ENCODE assay signal across 16 cellular contexts in genomic region chr10:71272122-71272771, GRCh38. TPM values are rescaled to one million over a fixed set of nuclear protein-coding genes. Genes with fewer than 3 reads are reported as not detected.
DNase-seq lines count a peak whose midpoint lies in the region; FAIRE-seq and TF ChIP-seq lines count a peak whose summit lies in the region.
"Had no signal": no experiment of that assay in that cellular context is flagged by ENCODE, and none has a peak within 500 bp of the region (broad histone marks: within the 10 kb centered on the region; RNA-seq: fewer than 3 reads in every experiment).

No MANE protein-coding gene starts in this region.

- intact Hi-C loops in PC-9 (cut with micrococcal nuclease; ENCODE audit: unreplicated experiment) (loop anchor here (5.0 kb wide), 2 partner anchors 350 to 370 kb away; no protein-coding TSS in a partner anchor), transverse colon (cut with DNase I; ENCODE audit: low total_unique reads) (no loop called here)

- POLR2A ChIA-PET in PC-9 (lab: Charles Lee; ENCODE audit: unreplicated experiment): no interaction called here

- in situ Hi-C loops in KBM-7 (cut with MboI; ENCODE audit: low pct_unique_long_range_greater_than_20kb, low sequenced_read_pairs) (no loop called here), transverse colon (cut with MboI; ENCODE audit: low pct_ligation_motif_present in 1 of 4, low pct_unique_long_range_greater_than_20kb in 1 of 4, low sequenced_read_pairs in 3 of 4) (loop anchor here in 1 of 4 donors (10.0 kb wide), 1 partner anchor 347 kb away; no protein-coding TSS in a partner anchor)

- H3K36me3 Mint-ChIP-seq in HFFc6 (ENCODE audit: low read depth): no peaks in the 10 kb centered on the region
- H3K36me3 Mint-ChIP-seq in astrocyte (ENCODE audit: low read depth, unreplicated experiment): peaks cover 9% of the 10 kb centered on the region
- H3K36me3 Mint-ChIP-seq: CD4-positive, CD25-positive, alpha-beta regulatory T cell had no signal

- H3K79me2 ChIP-seq in astrocyte (ENCODE audit: insufficient read depth, low read length) (no peaks in the 10 kb centered on the region), keratinocyte (ENCODE audit: control insufficient read depth, insufficient read depth, low read length) (no peaks in the 10 kb centered on the region), PC-9 (ENCODE audit: low read depth) (no peaks in the 10 kb centered on the region)

- no peak for TF ChIP-seq POLR2A in transverse colon (IDR thresholded peaks at IDR 0.05)

- peaks cover 22% of the 10 kb centered on the region for H4K20me1 ChIP-seq in astrocyte (ENCODE audit: insufficient read depth, low read length)
- no peaks in the 10 kb centered on the region for H4K20me1 ChIP-seq in keratinocyte (ENCODE audit: control insufficient read depth, extremely low read depth, insufficient read depth, low read length)
- no peaks in the 10 kb centered on the region for H4K20me1 ChIP-seq in PC-9 (ENCODE audit: insufficient read depth)

- H2AFZ ChIP-seq in astrocyte (ENCODE audit: low read depth, low read length) (peak overlapping the region; percentile 32), keratinocyte (ENCODE audit: control insufficient read depth, low read length) (no peak overlapping the region), PC-9 (no peak overlapping the region)

- H3K27me3 ChIP-seq in astrocyte (ENCODE audit: insufficient read depth, low read length) (no peaks in the 10 kb centered on the region), keratinocyte (ENCODE audit: control insufficient read depth, extremely low read depth, insufficient read depth, low read length) (no peaks in the 10 kb centered on the region), PC-9 (ENCODE audit: insufficient read depth, low read depth) (no peaks in the 10 kb centered on the region), transverse colon (no peaks in the 10 kb centered on the region)
- H3K27me3 ChIP-seq: body of pancreas, esophagus muscularis mucosa, SJCRH30 had no signal

- H3K4me3 ChIP-seq in astrocyte (ENCODE audit: insufficient read depth, low read depth, low read length): no peak overlapping the region
- H3K4me3 ChIP-seq in keratinocyte (ENCODE audit: control insufficient read depth in 2 of 3, extremely low read depth in 1 of 3, insufficient read depth in 2 of 3, low read depth in 1 of 3, low read length in 3 of 3): no peak overlapping the region
- no peak overlapping the region for H3K4me3 ChIP-seq in PC-9
- no peak overlapping the region for H3K4me3 ChIP-seq in transverse colon
- H3K4me3 ChIP-seq: body of pancreas, esophagus muscularis mucosa, SJCRH30 had no signal

- peak overlapping the region; percentile 37 for H3K4me3 Mint-ChIP-seq in HFFc6
- H3K4me3 Mint-ChIP-seq in astrocyte (ENCODE audit: unreplicated experiment): no peak overlapping the region
- H3K4me3 Mint-ChIP-seq: activated T-cell treated with anti-CD3 and anti-CD28 coated beads, Interleukin-2, amount 50 U/mL, for 24 hours; CD4-positive, CD25-positive, alpha-beta regulatory T cell had no signal

- no peaks in the 10 kb centered on the region for H3K9me1 ChIP-seq in keratinocyte (ENCODE audit: control insufficient read depth, extremely low read depth, insufficient read depth, low read length)

- peak; percentile 78 for DNase-seq in AG08395 (ENCODE audit: low spot score)
- peak; percentile 71 for DNase-seq in HFFc6
- peak; percentile 75 for DNase-seq in astrocyte (ENCODE audit: low read depth)
- DNase-seq in keratinocyte (ENCODE audit: low read depth, low spot score): no peak
- no peak for DNase-seq in KBM-7
- no peak for DNase-seq in PC-9
- DNase-seq in retina: no peak
- no peak for DNase-seq in transverse colon
- DNase-seq: activated CD4-positive, CD25-positive, alpha-beta regulatory T cell; activated T-cell treated with anti-CD3 and anti-CD28 coated beads, Interleukin-2, amount 50 U/mL, for 24 hours; body of pancreas; CD4-positive, CD25-positive, alpha-beta regulatory T cell; KG1; NCI-H2171 treated with DMSO at 0.1 percent for 48 hours; SJCRH30 had no signal

- H3K4me2 ChIP-seq in astrocyte (ENCODE audit: low read length) (peak overlapping the region; percentile 64), keratinocyte (ENCODE audit: control insufficient read depth, extremely low read depth, insufficient read depth, low read depth, low read length) (peak overlapping the region; percentile 8), PC-9 (no peak overlapping the region)

- no peaks in the 10 kb centered on the region for H3K9me2 ChIP-seq in PC-9 (ENCODE audit: insufficient read depth)

- no peak for TF ChIP-seq EP300 in transverse colon (IDR thresholded peaks at IDR 0.05; ENCODE audit: low read depth)

- FAIRE-seq in astrocyte (lab: Jason Lieb, UNC): peak; percentile 68
- FAIRE-seq in keratinocyte (lab: Jason Lieb, UNC): peak; percentile 56

- H3K27me3 Mint-ChIP-seq in HFFc6 (ENCODE audit: insufficient read depth) (no peaks in the 10 kb centered on the region; the same call in 1 of the 2 replicates), astrocyte (ENCODE audit: low read depth, unreplicated experiment) (peaks cover 2% of the 10 kb centered on the region)
- H3K27me3 Mint-ChIP-seq: activated T-cell treated with anti-CD3 and anti-CD28 coated beads, Interleukin-2, amount 50 U/mL, for 24 hours; CD4-positive, CD25-positive, alpha-beta regulatory T cell had no signal

- WGBS in transverse colon (ENCODE audit: low coverage in 1 of 2), 2 donors: 68 to 82% methylated on average over 2 to 15 of the region's 15 CpGs

- CTCF ChIA-PET in PC-9 (lab: Charles Lee): no interaction called here

- H3K4me1 ChIP-seq in astrocyte (ENCODE audit: insufficient read depth, low read length) (peaks cover 38% of the 10 kb centered on the region), keratinocyte (ENCODE audit: control insufficient read depth, extremely low read depth, insufficient read depth, low read length) (peaks cover 10% of the 10 kb centered on the region), PC-9 (replicated peaks; ENCODE audit: insufficient read depth) (peaks cover 6% of the 10 kb centered on the region), transverse colon (peaks cover 0 to 6% (median 4%) of the 10 kb centered on the region in 4 donors)
- H3K4me1 ChIP-seq: SJCRH30 had no signal

- TF ChIP-seq CTCF in HFFc6 (IDR thresholded peaks at IDR 0.05) (no peak), astrocyte (IDR thresholded peaks at IDR 0.05; ENCODE audit: insufficient read depth, low read depth, low read length) (no peak), keratinocyte (optimal IDR thresholded peaks at IDR 0.05 in 1 of 3, IDR thresholded peaks at IDR 0.05 in 1 of 3, conservative IDR thresholded peaks at IDR 0.05 in 1 of 3; ENCODE audit: extremely low read depth in 1 of 3, insufficient read depth in 2 of 3, low read length in 3 of 3) (no peak), PC-9 (conservative IDR thresholded peaks at IDR 0.05) (no peak), transverse colon (IDR thresholded peaks at IDR 0.05) (no peak)

- dilution Hi-C loops in keratinocyte (cut with MboI; ENCODE audit: extremely low pct_ligation_motif_present, low sequenced_read_pairs): no loop called here

- H3K27ac ChIP-seq in astrocyte (ENCODE audit: low read depth, low read length): peak overlapping the region; percentile 75
- no peak overlapping the region for H3K27ac ChIP-seq in keratinocyte (ENCODE audit: control insufficient read depth, insufficient read depth, low read length)
- no peak overlapping the region for H3K27ac ChIP-seq in PC-9
- no peak overlapping the region for H3K27ac ChIP-seq in transverse colon
- H3K27ac ChIP-seq: body of pancreas, esophagus muscularis mucosa, SJCRH30 had no signal

- H3K27ac Mint-ChIP-seq in HFFc6 (peak overlapping the region; percentile 84), astrocyte (ENCODE audit: unreplicated experiment) (peak overlapping the region; percentile 58)
- H3K27ac Mint-ChIP-seq: activated T-cell treated with anti-CD3 and anti-CD28 coated beads, Interleukin-2, amount 50 U/mL, for 24 hours; CD4-positive, CD25-positive, alpha-beta regulatory T cell had no signal

- H3K9ac ChIP-seq in astrocyte (ENCODE audit: low read length) (peak overlapping the region; percentile 66), keratinocyte (ENCODE audit: control insufficient read depth, extremely low read depth, insufficient read depth, low read length) (no peak overlapping the region)

- H3K4me1 Mint-ChIP-seq in HFFc6 (ENCODE audit: low read depth): peaks cover 43% of the 10 kb centered on the region
- peaks cover 32% of the 10 kb centered on the region for H3K4me1 Mint-ChIP-seq in astrocyte (ENCODE audit: low read depth, unreplicated experiment)
- H3K4me1 Mint-ChIP-seq: CD4-positive, CD25-positive, alpha-beta regulatory T cell had no signal

- no peaks in the 10 kb centered on the region for H3K9me3 ChIP-seq in astrocyte (ENCODE audit: insufficient read depth, low read depth, low read length)
- no peaks in the 10 kb centered on the region for H3K9me3 ChIP-seq in keratinocyte (ENCODE audit: control insufficient read depth, low read depth, low read length)
- no peaks in the 10 kb centered on the region for H3K9me3 ChIP-seq in PC-9 (ENCODE audit: insufficient read depth, low read depth)
- no peaks in the 10 kb centered on the region for H3K9me3 ChIP-seq in transverse colon
- H3K9me3 ChIP-seq: body of pancreas, esophagus muscularis mucosa, SJCRH30 had no signal

- H3K36me3 ChIP-seq in astrocyte (ENCODE audit: insufficient read depth, low read length) (no peaks in the 10 kb centered on the region), keratinocyte (ENCODE audit: control insufficient read depth in 2 of 2, extremely low read depth in 1 of 2, insufficient read depth in 2 of 2, low read length in 2 of 2) (no peaks in the 10 kb centered on the region), PC-9 (ENCODE audit: low read depth) (no peaks in the 10 kb centered on the region), transverse colon (no peaks in the 10 kb centered on the region)
- H3K36me3 ChIP-seq: esophagus muscularis mucosa, SJCRH30 had no signal

- 0 out of 2 replicates have a peak, but pooled peaks cover 5% of the 10 kb centered on the region for H3F3A ChIP-seq in PC-9 (ENCODE audit: insufficient read depth, low read depth)

- H3K9me3 Mint-ChIP-seq in HFFc6 (no peaks in the 10 kb centered on the region), astrocyte (ENCODE audit: unreplicated experiment) (no peaks in the 10 kb centered on the region)
- H3K9me3 Mint-ChIP-seq: activated T-cell treated with anti-CD3 and anti-CD28 coated beads, Interleukin-2, amount 50 U/mL, for 24 hours; CD4-positive, CD25-positive, alpha-beta regulatory T cell had no signal

- BruUV-seq in PC-9 (replicated peaks; lab: Mats Ljungman, UMichigan): no TSS peak

RNA-seq across cellular contexts. Expression of gene SLC29A3, which starts 46.8 kb away (rescaled TPM):
- total RNA-seq in HFFc6 (2021; fragmentation: NEBNext Ultra II Directional; extraction: Animal tissue kit (Norgen Biotek cat#: 25700)): 1 to 10 TPM; 2.1 to 4.4 (median 2.7) TPM
- total RNA-seq in astrocyte: 3.2 and 3.4 TPM in 2 replicates
- 0.29 to 0.76 TPM (median 0.52 TPM) in 3 replicates for polyA plus RNA-seq in keratinocyte
- not detected for polyA plus RNA-seq in keratinocyte (2011; ENCODE audit: low read depth)
- 0.56 and 0.58 TPM in 2 replicates for polyA plus RNA-seq in keratinocyte (2011; cell fraction: cytosol; rRNA removed)
- polyA plus RNA-seq in keratinocyte (2011; cell fraction: nucleus; rRNA removed): 1.3 and 1.5 TPM in 2 replicates
- 0.61 and 1.1 TPM in 2 replicates for polyA plus RNA-seq in keratinocyte (2012; ENCODE audit: low replicate concordance)
- 0.64 to 1.4 TPM (median 1.3 TPM) in 3 replicates for polyA minus RNA-seq in keratinocyte
- polyA minus RNA-seq in keratinocyte (2011; cell fraction: cytosol; rRNA and poly(A)+ RNA removed): not detected
- polyA minus RNA-seq in keratinocyte (2011; cell fraction: nucleus; rRNA and poly(A)+ RNA removed): 1.1 and 1.4 TPM in 2 replicates
- 24.1 and 35.7 TPM in 2 replicates for total RNA-seq in PC-9 (2021)
- total RNA-seq in transverse colon: 1 to 10 TPM in 3 of 4 donors, under 1 TPM in 1; 0.75 to 6.4 (median 3.4) TPM

RNA-seq across cellular contexts. Expression of gene UNC5B, which starts 59.9 kb away (rescaled TPM):
- total RNA-seq in HFFc6 (2021; fragmentation: NEBNext Ultra II Directional; extraction: Animal tissue kit (Norgen Biotek cat#: 25700)): 10 to 100 TPM in 1 of 6 experiments, 1 to 10 TPM in 5; 5.2 to 11.6 (median 5.7) TPM
- total RNA-seq in astrocyte: 15.0 and 32.8 TPM in 2 replicates
- polyA plus RNA-seq in keratinocyte: 0.96 to 3.1 TPM (median 1.1 TPM) in 3 replicates
- 10.8 TPM for polyA plus RNA-seq in keratinocyte (2011; ENCODE audit: low read depth)
- polyA plus RNA-seq in keratinocyte (2011; cell fraction: cytosol; rRNA removed): 0.84 and 0.92 TPM in 2 replicates
- polyA plus RNA-seq in keratinocyte (2011; cell fraction: nucleus; rRNA removed): 5.1 and 6.0 TPM in 2 replicates
- 1.2 and 23.9 TPM in 2 replicates for polyA plus RNA-seq in keratinocyte (2012; ENCODE audit: low replicate concordance)
- polyA minus RNA-seq in keratinocyte: 2.4 to 5.0 TPM (median 3.4 TPM) in 3 replicates
- 2.9 TPM for polyA minus RNA-seq in keratinocyte (2011; cell fraction: cytosol; rRNA and poly(A)+ RNA removed)
- 6.2 and 7.8 TPM in 2 replicates for polyA minus RNA-seq in keratinocyte (2011; cell fraction: nucleus; rRNA and poly(A)+ RNA removed)
- total RNA-seq in PC-9 (2021): 1.7 and 2.7 TPM in 2 replicates
- total RNA-seq in transverse colon: 10 to 100 TPM; 12.3 to 74.1 (median 41.2) TPM
- polyA plus RNA-seq: CD4-positive, CD25-positive, alpha-beta regulatory T cell had no signal

Comparison
In these comparisons a context has a peak if more than half of its experiments do, and no peak if none do; other contexts are left out.
1. DNase-seq: peak in AG08395 (single experiment), HFFc6 (single experiment) and astrocyte (single experiment); none in keratinocyte (single experiment), KBM-7 (single experiment), PC-9 (0 of 2), retina (single experiment) and transverse colon (single experiment).